ENCODE assay signal across 29 cellular contexts in genomic region chr13:89701913-89702312, GRCh38.
"Had no signal": no experiment of that assay in that cellular context is flagged by ENCODE, and none has a peak within 500 bp of the region (broad histone marks: within the 10 kb centered on the region; RNA-seq: fewer than 3 reads in every experiment).

No MANE protein-coding gene starts in this region.

- H3K27ac ChIP-seq: neural progenitor cell, ovary, parathyroid adenoma, psoas muscle, right lobe of liver, sigmoid colon, suprapubic skin, testis, tibial artery, transverse colon, upper lobe of left lung, uterus had no signal

- H3K79me2 ChIP-seq: parathyroid adenoma had no signal

- H3K4me3 Mint-ChIP-seq: naive thymus-derived CD4-positive, alpha-beta T cell; natural killer cell; nephron; neural progenitor cell; stimulated activated effector memory CD8-positive, alpha-beta T cell treated with anti-CD3 and anti-CD28 coated beads, Interleukin-12 subunit alpha, Interleukin-12 subunit beta, amount 100 ng/mL, for 72 hours; stimulated activated naive B cell treated with anti-CD40 and anti-IgM and Interleukin-4, amounts not matched to agents 10 μg/mL and 1 μg/mL and 100 μg/mL, for 72 hours; stimulated activated naive CD8-positive, alpha-beta T cell treated with anti-CD3 and anti-CD28 coated beads, Interleukin-15, amount 100 ng/mL, for 72 hours had no signal

- H3K4me1 Mint-ChIP-seq: naive thymus-derived CD4-positive, alpha-beta T cell; natural killer cell; nephron; neural progenitor cell; stimulated activated effector memory CD8-positive, alpha-beta T cell treated with anti-CD3 and anti-CD28 coated beads, Interleukin-12 subunit alpha, Interleukin-12 subunit beta, amount 100 ng/mL, for 72 hours; stimulated activated naive B cell treated with anti-CD40 and anti-IgM and Interleukin-4, amounts not matched to agents 10 μg/mL and 1 μg/mL and 100 μg/mL, for 72 hours; stimulated activated naive CD8-positive, alpha-beta T cell treated with anti-CD3 and anti-CD28 coated beads, Interleukin-15, amount 100 ng/mL, for 72 hours had no signal

- ATAC-seq: naive thymus-derived CD4-positive, alpha-beta T cell; natural killer cell; psoas muscle; right cardiac atrium; right lobe of liver; stimulated activated effector memory CD8-positive, alpha-beta T cell treated with anti-CD3 and anti-CD28 coated beads, Interleukin-12 subunit alpha, Interleukin-12 subunit beta, amount 100 ng/mL, for 72 hours; stimulated activated naive B cell treated with anti-CD40 and anti-IgM and Interleukin-4, amounts not matched to agents 10 μg/mL and 1 μg/mL and 100 μg/mL, for 72 hours; stimulated activated naive CD8-positive, alpha-beta T cell treated with anti-CD3 and anti-CD28 coated beads, Interleukin-15, amount 100 ng/mL, for 72 hours; stimulated activated naive CD8-positive, alpha-beta T cell treated with anti-CD3 and anti-CD28 coated beads, Interleukin-15, Interleukin-2, amounts not matched to agents 100 U/mL and 50 U/mL, for 24 hours had no signal

- H3K4me1 ChIP-seq: neural progenitor cell, parathyroid adenoma, psoas muscle, right lobe of liver, sigmoid colon, suprapubic skin, testis, tibial artery, transverse colon, upper lobe of left lung, uterus had no signal

- H3K4me3 ChIP-seq: neural progenitor cell, ovary, psoas muscle, right lobe of liver, sigmoid colon, suprapubic skin, testis, tibial artery, transverse colon, upper lobe of left lung, uterus had no signal

- H3K9me3 Mint-ChIP-seq: nephron had no signal

- H3K4me2 ChIP-seq: neural progenitor cell had no signal

- H3K27me3 Mint-ChIP-seq: naive thymus-derived CD4-positive, alpha-beta T cell; progenitor cell of endocrine pancreas; stimulated activated naive B cell treated with anti-CD40 and anti-IgM and Interleukin-4, amounts not matched to agents 10 μg/mL and 1 μg/mL and 100 μg/mL, for 72 hours; stimulated activated naive CD8-positive, alpha-beta T cell treated with anti-CD3 and anti-CD28 coated beads, Interleukin-15, amount 100 ng/mL, for 72 hours had no signal

- H3K27ac Mint-ChIP-seq: naive thymus-derived CD4-positive, alpha-beta T cell; natural killer cell; nephron; neural progenitor cell; progenitor cell of endocrine pancreas; stimulated activated effector memory CD8-positive, alpha-beta T cell treated with anti-CD3 and anti-CD28 coated beads, Interleukin-12 subunit alpha, Interleukin-12 subunit beta, amount 100 ng/mL, for 72 hours; stimulated activated naive B cell treated with anti-CD40 and anti-IgM and Interleukin-4, amounts not matched to agents 10 μg/mL and 1 μg/mL and 100 μg/mL, for 72 hours; stimulated activated naive CD8-positive, alpha-beta T cell treated with anti-CD3 and anti-CD28 coated beads, Interleukin-15, amount 100 ng/mL, for 72 hours had no signal

- H3K9me3 ChIP-seq: ovary, psoas muscle, right lobe of liver, sigmoid colon, suprapubic skin, testis, tibial artery, transverse colon, upper lobe of left lung, uterus had no signal

- H3K27me3 ChIP-seq: neural progenitor cell, ovary, right lobe of liver, sigmoid colon, suprapubic skin, testis, tibial artery, transverse colon, upper lobe of left lung, uterus had no signal

- H2AFZ ChIP-seq: neural progenitor cell, parathyroid adenoma had no signal

- H3K9ac ChIP-seq: neural progenitor cell, parathyroid adenoma had no signal

- H3K36me3 Mint-ChIP-seq: naive thymus-derived CD4-positive, alpha-beta T cell; neural progenitor cell; stimulated activated effector memory CD8-positive, alpha-beta T cell treated with anti-CD3 and anti-CD28 coated beads, Interleukin-12 subunit alpha, Interleukin-12 subunit beta, amount 100 ng/mL, for 72 hours; stimulated activated naive B cell treated with anti-CD40 and anti-IgM and Interleukin-4, amounts not matched to agents 10 μg/mL and 1 μg/mL and 100 μg/mL, for 72 hours had no signal

- H3K36me3 ChIP-seq: neural progenitor cell, ovary, right lobe of liver, sigmoid colon, suprapubic skin, tibial artery, transverse colon, upper lobe of left lung, uterus had no signal

- DNase-seq: naive thymus-derived CD4-positive, alpha-beta T cell; natural killer cell; occipital lobe; ovary; posterior cingulate gyrus; psoas muscle; right cardiac atrium; right lobe of liver; sigmoid colon; small intestine; stimulated activated CD4-positive, alpha-beta T cell treated with anti-CD3 and anti-CD28 coated beads, Interleukin-15, amount 100 ng/mL, for 24 hours; stimulated activated CD4-positive, alpha-beta T cell treated with anti-CD3 and anti-CD28 coated beads, Interleukin-2, amount 100 ng/mL, for 24 hours; stimulated activated CD4-positive, alpha-beta T cell treated with anti-CD3 and anti-CD28 coated beads, Interleukin-2, amount 100 ng/mL, for 48 hours; stimulated activated CD4-positive, alpha-beta T cell treated with anti-CD3 and anti-CD28 coated beads, Interleukin-4, amount 100 ng/mL, for 24 hours; stimulated activated naive B cell treated with anti-CD40 and anti-IgM and Interleukin-4, amounts not matched to agents 10 μg/mL and 1 μg/mL and 100 μg/mL, for 72 hours; stimulated activated naive CD8-positive, alpha-beta T cell treated with anti-CD3 and anti-CD28 coated beads, Interleukin-15, amount 100 ng/mL, for 72 hours; stimulated activated naive CD8-positive, alpha-beta T cell treated with anti-CD3 and anti-CD28 coated beads, Interleukin-15, Interleukin-2, amounts not matched to agents 100 U/mL and 50 U/mL, for 24 hours; substantia nigra; testis; tibial artery; transverse colon; upper lobe of left lung; uterus had no signal
